ENCODE assay signal across 18 cellular contexts in the genomic region with DNA sequence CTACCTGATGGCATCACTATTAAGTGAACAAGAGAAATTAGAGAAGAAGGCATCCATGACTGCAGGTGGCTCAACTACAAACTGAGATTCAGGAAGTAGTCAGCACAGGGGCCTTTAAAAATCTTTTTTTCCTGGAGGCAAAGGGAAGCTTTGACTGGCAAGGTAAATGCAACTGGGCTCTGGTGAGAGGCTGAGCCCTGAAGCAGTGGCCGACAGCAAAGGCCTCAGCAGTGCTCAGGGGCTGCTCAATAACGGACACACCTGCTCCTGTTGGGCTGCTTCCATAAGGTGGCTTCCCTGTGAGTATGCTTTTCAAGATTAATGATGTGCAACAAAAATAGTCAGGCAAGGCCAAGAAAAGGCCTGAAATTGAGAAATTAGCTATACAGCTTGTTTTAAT.
"Had no signal": no experiment of that assay in that cellular context is flagged by ENCODE, and none has a peak within 500 bp of the region (broad histone marks: within the 10 kb centered on the region; RNA-seq: fewer than 3 reads in every experiment).

No MANE protein-coding gene starts in this region.

- DNase-seq: activated CD4-positive, alpha-beta T cell treated with anti-CD3 and anti-CD28 coated beads, Interleukin-2, amount 50 U/mL, for 48 hours; activated naive CD4-positive, alpha-beta T cell; activated naive CD8-positive, alpha-beta T cell treated with anti-CD3 and anti-CD28 coated beads for 36 hours; amniotic stem cell; dorsolateral prefrontal cortex; foreskin keratinocyte; nucleus accumbens; retina; stimulated activated naive B cell treated with anti-CD40 and anti-IgM and Interleukin-4, amounts not matched to agents 10 μg/mL and 1 μg/mL and 100 μg/mL, for 72 hours; upper lobe of right lung; WERI-Rb-1 had no signal

- H3K4me3 Mint-ChIP-seq: activated naive CD8-positive, alpha-beta T cell treated with anti-CD3 and anti-CD28 coated beads for 36 hours; activated T-helper 17 cell treated with anti-CD3 and anti-CD28 coated beads, Interleukin-2, amount 50 U/mL, for 72 hours; mesothelial cell of epicardium; natural killer cell treated with Interleukin-12 subunit alpha and Interleukin-12 subunit beta and Interleukin-15 and Interleukin-18, amount 100 ng/mL, for 72 hours; stimulated activated naive B cell treated with anti-CD40 and anti-IgM and Interleukin-4, amounts not matched to agents 10 μg/mL and 1 μg/mL and 100 μg/mL, for 72 hours had no signal

- H3K4me3 ChIP-seq: dorsolateral prefrontal cortex, lung, thoracic aorta, upper lobe of right lung had no signal

- H3K4me1 Mint-ChIP-seq: activated naive CD8-positive, alpha-beta T cell treated with anti-CD3 and anti-CD28 coated beads for 36 hours; activated T-helper 17 cell treated with anti-CD3 and anti-CD28 coated beads, Interleukin-2, amount 50 U/mL, for 72 hours; stimulated activated naive B cell treated with anti-CD40 and anti-IgM and Interleukin-4, amounts not matched to agents 10 μg/mL and 1 μg/mL and 100 μg/mL, for 72 hours had no signal

- H3K27me3 ChIP-seq: dorsolateral prefrontal cortex, foreskin keratinocyte, upper lobe of right lung had no signal

- H3K27ac Mint-ChIP-seq: activated naive CD8-positive, alpha-beta T cell treated with anti-CD3 and anti-CD28 coated beads for 36 hours; activated T-helper 17 cell treated with anti-CD3 and anti-CD28 coated beads, Interleukin-2, amount 50 U/mL, for 72 hours; mesothelial cell of epicardium; natural killer cell treated with Interleukin-12 subunit alpha and Interleukin-12 subunit beta and Interleukin-15 and Interleukin-18, amount 100 ng/mL, for 72 hours; stimulated activated naive B cell treated with anti-CD40 and anti-IgM and Interleukin-4, amounts not matched to agents 10 μg/mL and 1 μg/mL and 100 μg/mL, for 72 hours had no signal

- H3K9me3 Mint-ChIP-seq: activated naive CD8-positive, alpha-beta T cell treated with anti-CD3 and anti-CD28 coated beads for 36 hours; activated T-helper 17 cell treated with anti-CD3 and anti-CD28 coated beads, Interleukin-2, amount 50 U/mL, for 72 hours; mesothelial cell of epicardium; natural killer cell treated with Interleukin-12 subunit alpha and Interleukin-12 subunit beta and Interleukin-15 and Interleukin-18, amount 100 ng/mL, for 72 hours; stimulated activated naive B cell treated with anti-CD40 and anti-IgM and Interleukin-4, amounts not matched to agents 10 μg/mL and 1 μg/mL and 100 μg/mL, for 72 hours had no signal

- H3K4me1 ChIP-seq: foreskin keratinocyte, upper lobe of right lung had no signal

- H3K27me3 Mint-ChIP-seq: natural killer cell treated with Interleukin-12 subunit alpha and Interleukin-12 subunit beta and Interleukin-15 and Interleukin-18, amount 100 ng/mL, for 72 hours had no signal

- H3K27ac ChIP-seq: dorsolateral prefrontal cortex, epithelial cell of prostate, foreskin keratinocyte, thoracic aorta, upper lobe of right lung, WERI-Rb-1 had no signal

- ATAC-seq: activated T-helper 17 cell treated with anti-CD3 and anti-CD28 coated beads, Interleukin-2, amount 50 U/mL, for 72 hours; foreskin keratinocyte; left lobe of liver; natural killer cell treated with Interleukin-12 subunit alpha and Interleukin-12 subunit beta and Interleukin-15 and Interleukin-18, amount 100 ng/mL, for 72 hours; stimulated activated naive B cell treated with anti-CD40 and anti-IgM and Interleukin-4, amounts not matched to agents 10 μg/mL and 1 μg/mL and 100 μg/mL, for 72 hours; upper lobe of right lung had no signal

- H3K9me3 ChIP-seq: thoracic aorta, upper lobe of right lung had no signal

- H3K36me3 ChIP-seq: thoracic aorta, upper lobe of right lung, WERI-Rb-1 had no signal

- H3K36me3 Mint-ChIP-seq: activated naive CD8-positive, alpha-beta T cell treated with anti-CD3 and anti-CD28 coated beads for 36 hours; mesothelial cell of epicardium; natural killer cell treated with Interleukin-12 subunit alpha and Interleukin-12 subunit beta and Interleukin-15 and Interleukin-18, amount 100 ng/mL, for 72 hours; stimulated activated naive B cell treated with anti-CD40 and anti-IgM and Interleukin-4, amounts not matched to agents 10 μg/mL and 1 μg/mL and 100 μg/mL, for 72 hours had no signal
